8 cellular contexts compared by ENCODE assay signal in genomic region chr16:89615596-89616090, GRCh38. TPM values are rescaled to one million over a fixed set of nuclear protein-coding genes. Genes with fewer than 3 reads are reported as not detected.
DNase-seq lines count a peak whose midpoint lies in the region; ATAC-seq and TF ChIP-seq lines count a peak whose summit lies in the region.

No MANE protein-coding gene starts in this region.

- H3K4me1 ChIP-seq in heart right ventricle = peaks cover 0 to 6% (median 0%) of the 10 kb centered on the region in 9 donors
- no peaks in the 10 kb centered on the region for H3K4me1 ChIP-seq in right cardiac atrium (ENCODE audit: control insufficient read depth, insufficient read depth, low read length)
- no peaks in the 10 kb centered on the region for H3K4me1 ChIP-seq in gastroesophageal sphincter
- no peaks in the 10 kb centered on the region for H3K4me1 ChIP-seq in tibial nerve

- H3K9me3 Mint-ChIP-seq in T-cell = peaks cover 0 to 10% (median 3%) of the 10 kb centered on the region in 3 donors

- H3K27me3 Mint-ChIP-seq in T-cell = no peaks in the 10 kb centered on the region

- ATAC-seq in heart right ventricle (peak in 5 of 8 donors; percentile 29 to 52 (median 46)), right cardiac atrium (no peak), T-cell (replicated peaks in 1 of 4) (peak in 3 of 4 experiments; percentile 7 to 57 (median 42)), gastroesophageal sphincter (no peak), GM21825 (IDR thresholded peaks at IDR 0.05; ENCODE audit: unreplicated experiment) (no peak)

- TF ChIP-seq CTCF in heart right ventricle (IDR thresholded peaks at IDR 0.05) (peak; percentile 40 to 66 (median 58)), gastroesophageal sphincter (IDR thresholded peaks at IDR 0.05) (peak in 3 of 4 experiments; percentile 4 to 76 (median 22)), tibial nerve (IDR thresholded peaks at IDR 0.05) (peak; percentile 27 to 66 (median 58))

- H3K27ac ChIP-seq in heart right ventricle (no peak overlapping the region), right cardiac atrium (ENCODE audit: low read length) (no peak overlapping the region), gastroesophageal sphincter (no peak overlapping the region), tibial nerve (no peak overlapping the region)

- H3K4me3 Mint-ChIP-seq in T-cell = no peak overlapping the region

- 25 to 27% methylated on average over 17 of the region's 17 CpGs for WGBS in heart right ventricle, 2 donors
- 24% methylated on average over 17 of the region's 17 CpGs for WGBS in right cardiac atrium
- WGBS in gastroesophageal sphincter (ENCODE audit: low coverage in 1 of 2), 2 donors = no CpG with 5 or more reads among the region's 17 CpGs
- WGBS in tibial nerve, 2 donors = 23 to 34% methylated on average over 14 to 17 of the region's 17 CpGs

- H3K4me3 ChIP-seq in heart right ventricle (no peak overlapping the region), right cardiac atrium (ENCODE audit: low read length) (no peak overlapping the region), gastroesophageal sphincter (no peak overlapping the region), tibial nerve (no peak overlapping the region)

- CTCF ChIA-PET in T-cell (lab: Charles Lee) = no interaction called here

- DNase-seq in heart right ventricle = peak in 1 of 2 donors; percentile 43
- no peak for DNase-seq in right cardiac atrium
- DNase-seq in T-cell = peak in 10 of 34 experiments; percentile 16 to 56 (median 34)
- no peak for DNase-seq in tibial nerve (ENCODE audit: low spot score in 2 of 2)
- no peak for DNase-seq in NCI-H2171 treated with DMSO at 0.1 percent for 48 hours (lab: John Stamatoyannopoulos, UW)
- DNase-seq in Kasumi-1 (lab: John Stamatoyannopoulos, UW) = no peak

- H3K36me3 ChIP-seq in heart right ventricle = no peaks in the 10 kb centered on the region
- H3K36me3 ChIP-seq in gastroesophageal sphincter = no peaks in the 10 kb centered on the region
- no peaks in the 10 kb centered on the region for H3K36me3 ChIP-seq in tibial nerve

- peaks cover 11 to 13% (median 13%) of the 10 kb centered on the region in 3 donors for H3K4me1 Mint-ChIP-seq in T-cell

- TF ChIP-seq EP300 in gastroesophageal sphincter (IDR thresholded peaks at IDR 0.05) = no peak
- TF ChIP-seq EP300 in tibial nerve (IDR thresholded peaks at IDR 0.05) = no peak

- H3K36me3 Mint-ChIP-seq in T-cell = no peaks in the 10 kb centered on the region

- intact Hi-C loops in heart right ventricle (cut with DNase I) = no loop called here
- intact Hi-C loops in right cardiac atrium (cut with DNase I) = no loop called here

- POLR2A ChIA-PET in T-cell (lab: Charles Lee) = no interaction called here

- H3K27me3 ChIP-seq in heart right ventricle = peaks cover 8 to 52% (median 23%) of the 10 kb centered on the region in 7 donors
- H3K27me3 ChIP-seq in right cardiac atrium (ENCODE audit: control insufficient read depth, insufficient read depth) = no peaks in the 10 kb centered on the region
- H3K27me3 ChIP-seq in gastroesophageal sphincter = peaks cover 90% of the 10 kb centered on the region
- peaks cover 0 to 41% of the 10 kb centered on the region in 2 donors for H3K27me3 ChIP-seq in tibial nerve

- H3K9me3 ChIP-seq in heart right ventricle (no peaks in the 10 kb centered on the region), right cardiac atrium (ENCODE audit: control insufficient read depth, low read length) (no peaks in the 10 kb centered on the region), gastroesophageal sphincter (no peaks in the 10 kb centered on the region), tibial nerve (no peaks in the 10 kb centered on the region)

- no peak overlapping the region for H3K27ac Mint-ChIP-seq in T-cell

- no peak for TF ChIP-seq POLR2A in gastroesophageal sphincter (IDR thresholded peaks at IDR 0.05)
- TF ChIP-seq POLR2A in tibial nerve (IDR thresholded peaks at IDR 0.05) = no peak

RNA-seq across cellular contexts. Expression of gene DPEP1, which starts 2.2 kb away (rescaled TPM):
- total RNA-seq in heart right ventricle (not detected), right cardiac atrium (under 1 TPM in 2 of 4 donors, not detected in 2; 0.31 to 0.53 TPM), T-cell (under 1 TPM in 1 of 5 donors, not detected in 4; 0.18 TPM), gastroesophageal sphincter (under 1 TPM in 1 of 4 donors, not detected in 3; 0.54 TPM), tibial nerve (1 to 10 TPM in 1 of 4 donors, under 1 TPM in 3; 0.39 to 2.5 (median 0.74) TPM)
- polyA plus RNA-seq in heart right ventricle (under 1 TPM in 1 of 2 donors, not detected in 1; 0.09 TPM), right cardiac atrium (0.18 TPM)

RNA-seq across cellular contexts. Expression of gene CPNE7, which starts 40.1 kb away (rescaled TPM):
- total RNA-seq in heart right ventricle (under 1 TPM in 1 of 10 donors, not detected in 9; 0.16 TPM), right cardiac atrium (not detected), T-cell (1 to 10 TPM; 1.9 to 8.7 (median 5.1) TPM), gastroesophageal sphincter (1 to 10 TPM in 1 of 4 donors, under 1 TPM in 1, not detected in 2; 0.67 to 1.8 TPM), tibial nerve (10 to 100 TPM in 1 of 4 donors, 1 to 10 TPM in 1, under 1 TPM in 1, not detected in 1; 0.90 to 10.0 (median 4.2) TPM)
- polyA plus RNA-seq in heart right ventricle (under 1 TPM in 1 of 2 donors, not detected in 1; 0.33 TPM), right cardiac atrium (not detected)

RNA-seq across cellular contexts. Expression of gene CHMP1A, which starts 41.9 kb away (rescaled TPM):
- total RNA-seq in heart right ventricle (10 to 100 TPM; 31.5 to 47.4 (median 36.7) TPM), right cardiac atrium (10 to 100 TPM; 36.2 to 48.8 (median 38.7) TPM), T-cell (10 to 100 TPM; 73.1 to 97.4 (median 90.4) TPM), gastroesophageal sphincter (100 to 1,000 TPM in 1 of 4 donors, 10 to 100 TPM in 3; 54.5 to 101 (median 82.2) TPM), tibial nerve (100 to 1,000 TPM in 1 of 4 donors, 10 to 100 TPM in 3; 90.0 to 109 (median 92.7) TPM)
- polyA plus RNA-seq in heart right ventricle (10 to 100 TPM; 30.6 to 71.4 TPM), right cardiac atrium (35.1 TPM)

RNA-seq across cellular contexts. Expression of gene SPATA33, which starts 42.0 kb away (rescaled TPM):
- total RNA-seq in heart right ventricle = 1 to 10 TPM in 9 of 10 donors, under 1 TPM in 1; 0.76 to 4.6 (median 2.4) TPM
- polyA plus RNA-seq in heart right ventricle = 1 to 10 TPM; 4.1 TPM
- 1 to 10 TPM; 1.4 to 5.3 (median 3.3) TPM for total RNA-seq in right cardiac atrium
- 2.4 TPM for polyA plus RNA-seq in right cardiac atrium
- 10 to 100 TPM in 2 of 5 donors, 1 to 10 TPM in 3; 5.0 to 11.1 (median 8.1) TPM for total RNA-seq in T-cell
- total RNA-seq in gastroesophageal sphincter = 1 to 10 TPM; 1.7 to 5.3 (median 3.2) TPM
- total RNA-seq in tibial nerve = 1 to 10 TPM; 4.8 to 9.0 (median 7.2) TPM

RNA-seq across cellular contexts. Expression of gene RPL13, which starts 55.2 kb away (rescaled TPM):
- 1,000 to 10,000 TPM in 4 of 10 donors, 100 to 1,000 TPM in 6; 786 to 1,426 (median 935) TPM for total RNA-seq in heart right ventricle
- polyA plus RNA-seq in heart right ventricle = 1,000 to 10,000 TPM; 3,221 to 7,398 TPM
- 1,000 to 10,000 TPM; 1,148 to 1,505 (median 1,262) TPM for total RNA-seq in right cardiac atrium
- 3,185 TPM for polyA plus RNA-seq in right cardiac atrium
- 1,000 to 10,000 TPM; 4,444 to 6,530 (median 5,942) TPM for total RNA-seq in T-cell
- total RNA-seq in gastroesophageal sphincter = 1,000 to 10,000 TPM; 2,888 to 7,342 (median 4,676) TPM
- total RNA-seq in tibial nerve = 1,000 to 10,000 TPM; 5,811 to 9,745 (median 6,935) TPM

Comparison
In these comparisons a context has a peak if more than half of its experiments do, and no peak if none do; other contexts are left out.
1. ATAC-seq: peak in heart right ventricle (5 of 8) and T-cell (3 of 4); none in right cardiac atrium (0 of 2), gastroesophageal sphincter (single experiment) and GM21825 (single experiment).
2. Peak in every context shown above with its lines, with median percentiles within 50 percentile points of each other: CTCF ChIP-seq.